Comparison of ENCODE assay signal across 13 cellular contexts in the genomic region with DNA sequence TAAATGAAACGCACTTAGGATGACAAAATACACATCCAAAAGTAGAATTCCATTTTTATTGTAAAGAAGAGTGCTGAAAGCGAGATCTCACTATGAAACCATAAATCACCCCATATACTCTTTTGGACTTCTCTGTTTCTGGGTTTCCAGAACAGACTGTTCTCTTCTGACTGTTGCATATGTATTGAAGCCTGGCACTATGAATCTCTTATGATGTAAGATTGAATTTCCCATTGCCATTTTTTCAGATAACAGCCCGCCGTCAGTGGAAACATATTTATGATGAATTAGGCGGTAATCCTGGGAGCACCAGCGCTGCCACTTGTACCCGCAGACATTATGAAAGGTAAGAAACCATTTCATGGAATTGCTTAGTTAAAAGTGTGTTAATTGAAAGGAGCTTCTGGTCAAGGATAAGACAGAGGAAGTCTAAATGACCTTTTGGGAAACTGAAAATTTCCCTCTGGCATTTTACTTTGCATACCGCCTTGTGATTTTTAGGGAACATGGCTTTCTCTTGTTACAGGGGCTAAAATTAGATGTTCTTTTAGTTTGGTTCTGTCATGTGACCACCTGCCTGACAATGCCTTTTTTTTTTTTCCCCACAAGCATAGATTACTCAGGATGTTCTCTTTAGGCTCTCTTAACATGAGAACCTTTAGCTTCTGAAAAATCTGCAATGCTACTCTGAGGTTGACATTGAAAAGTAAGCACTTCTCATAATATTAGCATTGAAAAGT.
DNase-seq lines count a peak whose midpoint lies in the region; ATAC-seq lines count a peak whose summit lies in the region.
"Had no signal": no experiment of that assay in that cellular context is flagged by ENCODE, and none has a peak within 500 bp of the region (broad histone marks: within the 10 kb centered on the region; RNA-seq: fewer than 3 reads in every experiment).

No MANE protein-coding gene starts in this region.

- DNase-seq in activated CD4-positive, alpha-beta T cell treated with anti-CD3 and anti-CD28 coated beads for 36 hours: no peak
- no peak for DNase-seq in activated CD4-positive, alpha-beta T cell treated with anti-CD3 and anti-CD28 coated beads, Interleukin-2, amount 10 ng/mL, durations not matched to agents 7 days and 5 days
- DNase-seq in amniotic epithelial cell (ENCODE audit: low read depth) (peak; percentile 63), memory B cell (ENCODE audit: low spot score in 2 of 2) (no peak), hypothalamus (lab: John Stamatoyannopoulos, UW) (no peak)
- DNase-seq in stimulated activated naive CD4-positive, alpha-beta T cell (lab: John Stamatoyannopoulos, UW): no peak
- DNase-seq: mesendoderm; NCI-H226; stimulated activated CD4-positive, alpha-beta T cell treated with anti-CD3 and anti-CD28 coated beads, Interleukin-4, amount 100 ng/mL, for 4 hours had no signal

- ATAC-seq in activated CD4-positive, alpha-beta T cell treated with anti-CD3 and anti-CD28 coated beads for 36 hours: no peak
- no peak for ATAC-seq in memory B cell (ENCODE audit: low read depth)
- ATAC-seq in HG03460 (IDR thresholded peaks at IDR 0.05; ENCODE audit: unreplicated experiment): no peak
- ATAC-seq: Panc1 had no signal

- peaks cover 81% of the 10 kb centered on the region for H3K4me1 Mint-ChIP-seq in activated CD4-positive, alpha-beta T cell treated with anti-CD3 and anti-CD28 coated beads for 36 hours
- peaks cover 72% of the 10 kb centered on the region for H3K4me1 Mint-ChIP-seq in activated CD4-positive, alpha-beta T cell treated with anti-CD3 and anti-CD28 coated beads, Interleukin-2, amount 10 ng/mL, durations not matched to agents 7 days and 5 days
- peaks cover 14% of the 10 kb centered on the region for H3K4me1 Mint-ChIP-seq in memory B cell

- CTCF ChIA-PET in activated CD4-positive, alpha-beta T cell treated with anti-CD3 and anti-CD28 coated beads for 36 hours (lab: Charles Lee): interaction anchor here (0.6 to 1.7 kb wide), 6 partner anchors 13 to 1058 kb away, joined by 3 to 4 read pairs (median 4); no protein-coding TSS in a partner anchor
- CTCF ChIA-PET in activated CD4-positive, alpha-beta T cell treated with anti-CD3 and anti-CD28 coated beads, Interleukin-2, amount 10 ng/mL, durations not matched to agents 7 days and 5 days (lab: Charles Lee): interaction anchor here (1.1 kb wide), 1 partner anchor 31 kb away, joined by 4 read pairs; no protein-coding TSS in a partner anchor

- no peaks in the 10 kb centered on the region for H3K27me3 Mint-ChIP-seq in activated CD4-positive, alpha-beta T cell treated with anti-CD3 and anti-CD28 coated beads for 36 hours
- H3K27me3 Mint-ChIP-seq in activated CD4-positive, alpha-beta T cell treated with anti-CD3 and anti-CD28 coated beads, Interleukin-2, amount 10 ng/mL, durations not matched to agents 7 days and 5 days: no peaks in the 10 kb centered on the region
- no peaks in the 10 kb centered on the region for H3K27me3 Mint-ChIP-seq in memory B cell
- H3K27me3 Mint-ChIP-seq: brain had no signal

- H3K27ac Mint-ChIP-seq in activated CD4-positive, alpha-beta T cell treated with anti-CD3 and anti-CD28 coated beads for 36 hours: peak overlapping the region; percentile 63
- no peak overlapping the region for H3K27ac Mint-ChIP-seq in activated CD4-positive, alpha-beta T cell treated with anti-CD3 and anti-CD28 coated beads, Interleukin-2, amount 10 ng/mL, durations not matched to agents 7 days and 5 days
- peak overlapping the region; percentile 12 for H3K27ac Mint-ChIP-seq in memory B cell

- no peak overlapping the region for H3K4me3 Mint-ChIP-seq in activated CD4-positive, alpha-beta T cell treated with anti-CD3 and anti-CD28 coated beads for 36 hours
- H3K4me3 Mint-ChIP-seq in activated CD4-positive, alpha-beta T cell treated with anti-CD3 and anti-CD28 coated beads, Interleukin-2, amount 10 ng/mL, durations not matched to agents 7 days and 5 days: no peak overlapping the region
- H3K4me3 Mint-ChIP-seq in memory B cell: no peak overlapping the region
- H3K4me3 Mint-ChIP-seq: brain had no signal

- intact Hi-C loops in activated CD4-positive, alpha-beta T cell treated with anti-CD3 and anti-CD28 coated beads for 36 hours (cut with DNase I, micrococcal nuclease): no loop called here

- POLR2A ChIA-PET in activated CD4-positive, alpha-beta T cell treated with anti-CD3 and anti-CD28 coated beads for 36 hours (lab: Charles Lee): interaction anchor here (1.0 kb wide), 1 partner anchor 13 kb away, joined by 3 read pairs; no protein-coding TSS in a partner anchor
- POLR2A ChIA-PET in activated CD4-positive, alpha-beta T cell treated with anti-CD3 and anti-CD28 coated beads, Interleukin-2, amount 10 ng/mL, durations not matched to agents 7 days and 5 days (lab: Charles Lee): interaction anchor here (0.6 kb wide), 2 partner anchors 13 to 174 kb away, joined by 3 read pairs; no protein-coding TSS in a partner anchor

- H3K27ac ChIP-seq in temporal lobe (ENCODE audit: low read depth, low read length): peak overlapping the region; percentile 31

- H3K9me3 Mint-ChIP-seq in activated CD4-positive, alpha-beta T cell treated with anti-CD3 and anti-CD28 coated beads for 36 hours (ENCODE audit: low read depth): no peaks in the 10 kb centered on the region
- peaks cover 5% of the 10 kb centered on the region for H3K9me3 Mint-ChIP-seq in activated CD4-positive, alpha-beta T cell treated with anti-CD3 and anti-CD28 coated beads, Interleukin-2, amount 10 ng/mL, durations not matched to agents 7 days and 5 days
- no peaks in the 10 kb centered on the region for H3K9me3 Mint-ChIP-seq in memory B cell
- H3K9me3 Mint-ChIP-seq: brain had no signal

- peaks cover 92% of the 10 kb centered on the region for H3K36me3 Mint-ChIP-seq in activated CD4-positive, alpha-beta T cell treated with anti-CD3 and anti-CD28 coated beads for 36 hours (ENCODE audit: low read depth)
- H3K36me3 Mint-ChIP-seq in activated CD4-positive, alpha-beta T cell treated with anti-CD3 and anti-CD28 coated beads, Interleukin-2, amount 10 ng/mL, durations not matched to agents 7 days and 5 days (ENCODE audit: low read depth): peaks cover 91% of the 10 kb centered on the region
- H3K36me3 Mint-ChIP-seq in memory B cell: peaks cover 46% of the 10 kb centered on the region
